In genomic region chr16:81567987-81568748, GRCh38 we compare ENCODE assay signal across 1 cellular context.
TF ChIP-seq lines count a peak whose summit lies in the region.

No MANE protein-coding gene starts in this region.

TF ChIP-seq in HepG2, 621 proteins besides CTCF, POLR2A, EP300 and RAD21 (continued from another document and continues in another):
- TF ChIP-seq ATRX (CRISPR knock-in tag; IDR thresholded peaks at IDR 0.05; ENCODE audit: borderline replicate concordance): no peak
- TF ChIP-seq HCFC1 (IDR thresholded peaks at IDR 0.05; ENCODE audit: low read depth, low read length): no peak
- no peak for TF ChIP-seq IKZF1 (IDR thresholded peaks at IDR 0.05)
- 0 out of 2 replicates have a peak, but pooled peaks have one; percentile 31 for TF ChIP-seq ZFX (CRISPR knock-in tag; IDR thresholded peaks at IDR 0.05; ENCODE audit: low read depth)
- TF ChIP-seq ZNF569 (CRISPR knock-in tag; IDR thresholded peaks at IDR 0.05; ENCODE audit: borderline replicate concordance): no peak
- TF ChIP-seq ZMYM3 (CRISPR knock-in tag; IDR thresholded peaks at IDR 0.05): 0 out of 2 replicates have a peak, but pooled peaks have one; percentile 70
- no peak for TF ChIP-seq ZNF441 (CRISPR knock-in tag; IDR thresholded peaks at IDR 0.05; ENCODE audit: borderline replicate concordance)
- TF ChIP-seq SRSF1 (optimal IDR thresholded peaks at IDR 0.05; ENCODE audit: low read depth, low read length): peak; percentile 49
- TF ChIP-seq ZNF674 (CRISPR knock-in tag; IDR thresholded peaks at IDR 0.05; ENCODE audit: low read depth): no peak
- peak; percentile 56 for TF ChIP-seq JUND (CRISPR knock-in tag; IDR thresholded peaks at IDR 0.05)
- TF ChIP-seq, protein P1, sequence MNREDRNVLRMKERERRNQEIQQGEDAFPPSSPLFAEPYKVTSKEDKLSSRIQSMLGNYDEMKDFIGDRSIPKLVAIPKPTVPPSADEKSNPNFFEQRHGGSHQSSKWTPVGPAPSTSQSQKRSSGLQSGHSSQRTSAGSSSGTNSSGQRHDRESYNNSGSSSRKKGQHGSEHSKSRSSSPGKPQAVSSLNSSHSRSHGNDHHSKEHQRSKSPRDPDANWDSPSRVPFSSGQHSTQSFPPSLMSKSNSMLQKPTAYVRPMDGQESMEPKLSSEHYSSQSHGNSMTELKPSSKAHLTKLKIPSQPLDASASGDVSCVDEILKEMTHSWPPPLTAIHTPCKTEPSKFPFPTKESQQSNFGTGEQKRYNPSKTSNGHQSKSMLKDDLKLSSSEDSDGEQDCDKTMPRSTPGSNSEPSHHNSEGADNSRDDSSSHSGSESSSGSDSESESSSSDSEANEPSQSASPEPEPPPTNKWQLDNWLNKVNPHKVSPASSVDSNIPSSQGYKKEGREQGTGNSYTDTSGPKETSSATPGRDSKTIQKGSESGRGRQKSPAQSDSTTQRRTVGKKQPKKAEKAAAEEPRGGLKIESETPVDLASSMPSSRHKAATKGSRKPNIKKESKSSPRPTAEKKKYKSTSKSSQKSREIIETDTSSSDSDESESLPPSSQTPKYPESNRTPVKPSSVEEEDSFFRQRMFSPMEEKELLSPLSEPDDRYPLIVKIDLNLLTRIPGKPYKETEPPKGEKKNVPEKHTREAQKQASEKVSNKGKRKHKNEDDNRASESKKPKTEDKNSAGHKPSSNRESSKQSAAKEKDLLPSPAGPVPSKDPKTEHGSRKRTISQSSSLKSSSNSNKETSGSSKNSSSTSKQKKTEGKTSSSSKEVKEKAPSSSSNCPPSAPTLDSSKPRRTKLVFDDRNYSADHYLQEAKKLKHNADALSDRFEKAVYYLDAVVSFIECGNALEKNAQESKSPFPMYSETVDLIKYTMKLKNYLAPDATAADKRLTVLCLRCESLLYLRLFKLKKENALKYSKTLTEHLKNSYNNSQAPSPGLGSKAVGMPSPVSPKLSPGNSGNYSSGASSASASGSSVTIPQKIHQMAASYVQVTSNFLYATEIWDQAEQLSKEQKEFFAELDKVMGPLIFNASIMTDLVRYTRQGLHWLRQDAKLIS (CRISPR knock-in tag; IDR thresholded peaks at IDR 0.05): no peak
- no peak for TF ChIP-seq ZNF256 (CRISPR knock-in tag; conservative IDR thresholded peaks at IDR 0.05)
- TF ChIP-seq PHF8 (CRISPR knock-in tag; IDR thresholded peaks at IDR 0.05): peak; percentile 27; the same call in 1 of the 2 replicates
- TF ChIP-seq CBX5 (CRISPR knock-in tag; IDR thresholded peaks at IDR 0.05; ENCODE audit: borderline replicate concordance): no peak
- TF ChIP-seq, protein P2, sequence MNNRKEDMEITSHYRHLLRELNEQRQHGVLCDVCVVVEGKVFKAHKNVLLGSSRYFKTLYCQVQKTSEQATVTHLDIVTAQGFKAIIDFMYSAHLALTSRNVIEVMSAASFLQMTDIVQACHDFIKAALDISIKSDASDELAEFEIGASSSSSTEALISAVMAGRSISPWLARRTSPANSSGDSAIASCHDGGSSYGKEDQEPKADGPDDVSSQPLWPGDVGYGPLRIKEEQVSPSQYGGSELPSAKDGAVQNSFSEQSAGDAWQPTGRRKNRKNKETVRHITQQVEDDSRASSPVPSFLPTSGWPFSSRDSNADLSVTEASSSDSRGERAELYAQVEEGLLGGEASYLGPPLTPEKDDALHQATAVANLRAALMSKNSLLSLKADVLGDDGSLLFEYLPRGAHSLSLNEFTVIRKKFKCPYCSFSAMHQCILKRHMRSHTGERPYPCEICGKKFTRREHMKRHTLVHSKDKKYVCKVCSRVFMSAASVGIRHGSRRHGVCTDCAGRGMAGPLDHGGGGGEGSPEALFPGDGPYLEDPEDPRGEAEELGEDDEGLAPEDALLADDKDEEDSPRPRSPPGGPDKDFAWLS (CRISPR knock-in tag; IDR thresholded peaks at IDR 0.05; ENCODE audit: borderline replicate concordance): no peak
- peak; percentile 20; the same call in 1 of the 2 replicates for TF ChIP-seq IRF2 (CRISPR knock-in tag; IDR thresholded peaks at IDR 0.05)
- TF ChIP-seq ZNF143 (CRISPR knock-in tag; IDR thresholded peaks at IDR 0.05): no peak
- no peak for TF ChIP-seq ZNF263 (CRISPR knock-in tag; IDR thresholded peaks at IDR 0.05)
- TF ChIP-seq, protein P3, sequence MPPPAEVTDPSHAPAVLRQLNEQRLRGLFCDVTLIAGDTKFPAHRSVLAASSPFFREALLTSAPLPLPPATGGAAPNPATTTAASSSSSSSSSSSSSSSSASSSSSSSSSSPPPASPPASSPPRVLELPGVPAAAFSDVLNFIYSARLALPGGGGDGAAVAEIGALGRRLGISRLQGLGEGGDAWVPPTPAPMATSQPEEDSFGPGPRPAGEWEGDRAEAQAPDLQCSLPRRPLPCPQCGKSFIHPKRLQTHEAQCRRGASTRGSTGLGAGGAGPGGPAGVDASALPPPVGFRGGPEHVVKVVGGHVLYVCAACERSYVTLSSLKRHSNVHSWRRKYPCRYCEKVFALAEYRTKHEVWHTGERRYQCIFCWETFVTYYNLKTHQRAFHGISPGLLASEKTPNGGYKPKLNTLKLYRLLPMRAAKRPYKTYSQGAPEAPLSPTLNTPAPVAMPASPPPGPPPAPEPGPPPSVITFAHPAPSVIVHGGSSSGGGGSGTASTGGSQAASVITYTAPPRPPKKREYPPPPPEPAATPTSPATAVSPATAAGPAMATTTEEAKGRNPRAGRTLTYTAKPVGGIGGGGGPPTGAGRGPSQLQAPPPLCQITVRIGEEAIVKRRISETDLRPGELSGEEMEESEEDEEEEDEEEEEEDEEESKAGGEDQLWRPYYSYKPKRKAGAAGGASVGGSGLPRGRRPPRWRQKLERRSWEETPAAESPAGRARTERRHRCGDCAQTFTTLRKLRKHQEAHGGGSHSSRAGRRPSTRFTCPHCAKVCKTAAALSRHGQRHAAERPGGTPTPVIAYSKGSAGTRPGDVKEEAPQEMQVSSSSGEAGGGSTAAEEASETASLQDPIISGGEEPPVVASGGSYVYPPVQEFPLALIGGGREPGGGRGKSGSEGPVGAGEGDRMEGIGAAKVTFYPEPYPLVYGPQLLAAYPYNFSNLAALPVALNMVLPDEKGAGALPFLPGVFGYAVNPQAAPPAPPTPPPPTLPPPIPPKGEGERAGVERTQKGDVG (CRISPR knock-in tag; IDR thresholded peaks at IDR 0.05; ENCODE audit: borderline replicate concordance): 0 out of 2 replicates have a peak, but pooled peaks have one; percentile 54
- TF ChIP-seq GPN1 (CRISPR knock-in tag; IDR thresholded peaks at IDR 0.05; ENCODE audit: borderline replicate concordance): no peak
- TF ChIP-seq ZNF773 (CRISPR knock-in tag; IDR thresholded peaks at IDR 0.05; ENCODE audit: borderline replicate concordance): no peak
- no peak for TF ChIP-seq PRDM4 (CRISPR knock-in tag; IDR thresholded peaks at IDR 0.05; ENCODE audit: borderline replicate concordance)
- 0 out of 2 replicates have a peak, but pooled peaks have one; percentile 21 for TF ChIP-seq KDM6A (CRISPR knock-in tag; IDR thresholded peaks at IDR 0.05; ENCODE audit: low read depth)
- TF ChIP-seq, protein P4, sequence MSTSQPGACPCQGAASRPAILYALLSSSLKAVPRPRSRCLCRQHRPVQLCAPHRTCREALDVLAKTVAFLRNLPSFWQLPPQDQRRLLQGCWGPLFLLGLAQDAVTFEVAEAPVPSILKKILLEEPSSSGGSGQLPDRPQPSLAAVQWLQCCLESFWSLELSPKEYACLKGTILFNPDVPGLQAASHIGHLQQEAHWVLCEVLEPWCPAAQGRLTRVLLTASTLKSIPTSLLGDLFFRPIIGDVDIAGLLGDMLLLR (CRISPR knock-in tag; IDR thresholded peaks at IDR 0.05): no peak
- TF ChIP-seq ZNF121 (CRISPR knock-in tag; IDR thresholded peaks at IDR 0.05): no peak
- TF ChIP-seq JDP2 (CRISPR knock-in tag; IDR thresholded peaks at IDR 0.05; ENCODE audit: borderline replicate concordance): no peak
- TF ChIP-seq, protein P5, sequence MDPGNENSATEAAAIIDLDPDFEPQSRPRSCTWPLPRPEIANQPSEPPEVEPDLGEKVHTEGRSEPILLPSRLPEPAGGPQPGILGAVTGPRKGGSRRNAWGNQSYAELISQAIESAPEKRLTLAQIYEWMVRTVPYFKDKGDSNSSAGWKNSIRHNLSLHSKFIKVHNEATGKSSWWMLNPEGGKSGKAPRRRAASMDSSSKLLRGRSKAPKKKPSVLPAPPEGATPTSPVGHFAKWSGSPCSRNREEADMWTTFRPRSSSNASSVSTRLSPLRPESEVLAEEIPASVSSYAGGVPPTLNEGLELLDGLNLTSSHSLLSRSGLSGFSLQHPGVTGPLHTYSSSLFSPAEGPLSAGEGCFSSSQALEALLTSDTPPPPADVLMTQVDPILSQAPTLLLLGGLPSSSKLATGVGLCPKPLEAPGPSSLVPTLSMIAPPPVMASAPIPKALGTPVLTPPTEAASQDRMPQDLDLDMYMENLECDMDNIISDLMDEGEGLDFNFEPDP (CRISPR knock-in tag; conservative IDR thresholded peaks at IDR 0.05): no peak
- TF ChIP-seq, protein P6, sequence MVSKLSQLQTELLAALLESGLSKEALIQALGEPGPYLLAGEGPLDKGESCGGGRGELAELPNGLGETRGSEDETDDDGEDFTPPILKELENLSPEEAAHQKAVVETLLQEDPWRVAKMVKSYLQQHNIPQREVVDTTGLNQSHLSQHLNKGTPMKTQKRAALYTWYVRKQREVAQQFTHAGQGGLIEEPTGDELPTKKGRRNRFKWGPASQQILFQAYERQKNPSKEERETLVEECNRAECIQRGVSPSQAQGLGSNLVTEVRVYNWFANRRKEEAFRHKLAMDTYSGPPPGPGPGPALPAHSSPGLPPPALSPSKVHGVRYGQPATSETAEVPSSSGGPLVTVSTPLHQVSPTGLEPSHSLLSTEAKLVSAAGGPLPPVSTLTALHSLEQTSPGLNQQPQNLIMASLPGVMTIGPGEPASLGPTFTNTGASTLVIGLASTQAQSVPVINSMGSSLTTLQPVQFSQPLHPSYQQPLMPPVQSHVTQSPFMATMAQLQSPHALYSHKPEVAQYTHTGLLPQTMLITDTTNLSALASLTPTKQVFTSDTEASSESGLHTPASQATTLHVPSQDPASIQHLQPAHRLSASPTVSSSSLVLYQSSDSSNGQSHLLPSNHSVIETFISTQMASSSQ (IDR thresholded peaks at IDR 0.05; ENCODE audit: low read depth): 0 out of 2 replicates have a peak, but pooled peaks have one; percentile 23
- TF ChIP-seq, protein P6 (CRISPR knock-in tag; IDR thresholded peaks at IDR 0.05; ENCODE audit: borderline replicate concordance): no peak
- TF ChIP-seq ZNF333 (CRISPR knock-in tag; IDR thresholded peaks at IDR 0.05; ENCODE audit: borderline replicate concordance): no peak
- peak; percentile 47; the same call in 1 of the 2 replicates for TF ChIP-seq HDAC1 (CRISPR knock-in tag; IDR thresholded peaks at IDR 0.05)
- TF ChIP-seq XRCC5 (optimal IDR thresholded peaks at IDR 0.05; ENCODE audit: low read length): peak; percentile 51
- no peak for TF ChIP-seq ZNF75D (CRISPR knock-in tag; IDR thresholded peaks at IDR 0.05; ENCODE audit: borderline replicate concordance)
- peak; percentile 84 for TF ChIP-seq ZNF687 (CRISPR knock-in tag; IDR thresholded peaks at IDR 0.05)
- TF ChIP-seq ZSCAN12 (CRISPR knock-in tag; IDR thresholded peaks at IDR 0.05): no peak
- TF ChIP-seq SRY (CRISPR knock-in tag; IDR thresholded peaks at IDR 0.05): no peak
- no peak for TF ChIP-seq ZNF777 (CRISPR knock-in tag; IDR thresholded peaks at IDR 0.05)
- no peak for TF ChIP-seq CBX2 (IDR thresholded peaks at IDR 0.05; ENCODE audit: low read depth, low read length)
- TF ChIP-seq CBX2 (CRISPR knock-in tag; IDR thresholded peaks at IDR 0.05; ENCODE audit: low read depth): no peak
